ENCODE assay signal across 26 cellular contexts in the genomic region with DNA sequence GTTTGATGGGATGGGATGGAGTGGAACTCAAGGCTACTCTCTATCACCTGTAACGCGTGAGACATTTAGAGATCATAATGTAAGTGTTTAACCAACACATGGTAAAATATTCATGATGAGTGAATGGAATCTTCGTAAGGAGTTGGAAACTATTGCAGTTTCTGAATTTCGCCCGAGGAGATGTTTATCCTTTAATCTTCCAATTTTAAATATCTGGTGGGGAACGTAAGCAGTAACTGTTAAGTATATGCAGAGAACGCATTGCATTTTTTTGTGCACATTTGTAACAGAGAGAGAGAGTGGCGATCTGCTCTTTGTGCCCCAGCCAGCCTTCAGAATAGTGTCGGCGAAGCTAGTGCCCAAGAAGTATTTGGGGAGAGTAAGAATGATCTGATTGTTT. TPM values are rescaled to one million over a fixed set of nuclear protein-coding genes. Genes with fewer than 3 reads are reported as not detected.
DNase-seq lines count a peak whose midpoint lies in the region; ATAC-seq and TF ChIP-seq lines count a peak whose summit lies in the region.
"Had no signal": no experiment of that assay in that cellular context is flagged by ENCODE, and none has a peak within 500 bp of the region (broad histone marks: within the 10 kb centered on the region; RNA-seq: fewer than 3 reads in every experiment).

No MANE protein-coding gene starts in this region.

- H3K9me3 ChIP-seq in CD4-positive, CD25-positive, alpha-beta regulatory T cell (ENCODE audit: control insufficient read depth in 2 of 2, low read length in 2 of 2) = no peaks in the 10 kb centered on the region
- no peaks in the 10 kb centered on the region for H3K9me3 ChIP-seq in trophoblast cell (ENCODE audit: insufficient read depth, low read depth, low read length)
- no peaks in the 10 kb centered on the region for H3K9me3 ChIP-seq in thyroid gland
- H3K9me3 ChIP-seq: BE2C, HAP-1, MG63 had no signal

- peaks cover 11% of the 10 kb centered on the region for H3K4me1 ChIP-seq in CD4-positive, CD25-positive, alpha-beta regulatory T cell (ENCODE audit: control insufficient read depth, insufficient read depth, low read length, poor library complexity, severe bottlenecking)
- H3K4me1 ChIP-seq in trophoblast cell (ENCODE audit: control insufficient read depth in 1 of 2, insufficient read depth in 2 of 2, low read length in 2 of 2) = no peaks in the 10 kb centered on the region
- H3K4me1 ChIP-seq in thyroid gland = no peaks in the 10 kb centered on the region
- H3K4me1 ChIP-seq: BE2C, HAP-1 had no signal

- H3K27ac Mint-ChIP-seq in activated CD8-positive, alpha-beta T cell treated with anti-CD3 and anti-CD28 coated beads, Interleukin-2, amount 10 ng/mL, durations not matched to agents 7 days and 5 days = peak overlapping the region; percentile 16
- no peak overlapping the region for H3K27ac Mint-ChIP-seq in activated CD8-positive, alpha-beta T cell treated with anti-CD3 and anti-CD28 coated beads for 36 hours
- peak overlapping the region in 2 of 3 donors; percentile 15 to 74 for H3K27ac Mint-ChIP-seq in CD4-positive, CD25-positive, alpha-beta regulatory T cell
- peak overlapping the region; percentile 25 for H3K27ac Mint-ChIP-seq in activated T-helper 17 cell treated with anti-CD3 and anti-CD28 coated beads, Interleukin-2, amount 50 U/mL, for 72 hours

- TF ChIP-seq POLR2A in thyroid gland (IDR thresholded peaks at IDR 0.05) = no peak

- H3K79me2 ChIP-seq in trophoblast cell (ENCODE audit: control insufficient read depth, insufficient read depth, low read length, poor library complexity) = no peaks in the 10 kb centered on the region

- POLR2A ChIA-PET in activated CD8-positive, alpha-beta T cell treated with anti-CD3 and anti-CD28 coated beads, Interleukin-2, amount 10 ng/mL, durations not matched to agents 7 days and 5 days (lab: Charles Lee) = interaction anchor here (1.4 kb wide), 1 partner anchor 9 kb away, joined by 4 read pairs; a partner anchor contains a TSS
- POLR2A ChIA-PET in activated CD8-positive, alpha-beta T cell treated with anti-CD3 and anti-CD28 coated beads for 36 hours (lab: Charles Lee) = interaction anchor here (1.3 to 1.6 kb wide), 2 partner anchors 9 to 57 kb away, joined by 4 to 7 read pairs; a partner anchor contains a TSS

- H3K18ac ChIP-seq in trophoblast cell (ENCODE audit: low read length) = no peak overlapping the region

- TF ChIP-seq CTCF in activated CD8-positive, alpha-beta T cell treated with anti-CD3 and anti-CD28 coated beads for 36 hours (IDR thresholded peaks at IDR 0.05) = no peak
- TF ChIP-seq CTCF in thyroid gland (IDR thresholded peaks at IDR 0.05) (no peak), GM10266 (IDR thresholded peaks at IDR 0.05; ENCODE audit: control insufficient read depth, insufficient read depth, low read depth, missing control alignments) (no peak)

- no peak overlapping the region for H3K27ac ChIP-seq in CD4-positive, CD25-positive, alpha-beta regulatory T cell (ENCODE audit: insufficient read depth, low read length, poor library complexity, severe bottlenecking)
- H3K27ac ChIP-seq in trophoblast cell (ENCODE audit: low read depth, low read length) (no peak overlapping the region), thyroid gland (no peak overlapping the region)
- H3K27ac ChIP-seq: 22Rv1 had no signal

- no peak overlapping the region for H3K14ac ChIP-seq in trophoblast cell (ENCODE audit: low read length)

- no peaks in the 10 kb centered on the region for H3K79me1 ChIP-seq in trophoblast cell (ENCODE audit: low read length)

- no peak overlapping the region for H2AK5ac ChIP-seq in trophoblast cell (ENCODE audit: low read length)

- H3K4ac ChIP-seq in trophoblast cell (ENCODE audit: low read depth, low read length) = no peak overlapping the region

- no peak overlapping the region for H3K4me2 ChIP-seq in trophoblast cell (ENCODE audit: low read length)

- no peaks in the 10 kb centered on the region for H3K27me3 ChIP-seq in CD4-positive, CD25-positive, alpha-beta regulatory T cell (ENCODE audit: control insufficient read depth, insufficient read depth, low read length)
- no peaks in the 10 kb centered on the region for H3K27me3 ChIP-seq in trophoblast cell (ENCODE audit: insufficient read depth, low read length)
- H3K27me3 ChIP-seq in thyroid gland = no peaks in the 10 kb centered on the region
- H3K27me3 ChIP-seq: BE2C, MG63 had no signal

- WGBS in trophoblast cell (ENCODE audit: extremely low coverage, insufficient coverage, insufficient read length) = no CpG with 5 or more reads among the region's 10 CpGs
- 91 to 93% methylated on average over 10 of the region's 10 CpGs for WGBS in thyroid gland, 2 donors

- peaks cover 36% of the 10 kb centered on the region for H3K4me1 Mint-ChIP-seq in activated CD8-positive, alpha-beta T cell treated with anti-CD3 and anti-CD28 coated beads, Interleukin-2, amount 10 ng/mL, durations not matched to agents 7 days and 5 days (ENCODE audit: low read depth)
- H3K4me1 Mint-ChIP-seq in activated CD8-positive, alpha-beta T cell treated with anti-CD3 and anti-CD28 coated beads for 36 hours (ENCODE audit: low read depth) = peaks cover 32% of the 10 kb centered on the region
- peaks cover 22 to 41% (median 33%) of the 10 kb centered on the region in 4 donors for H3K4me1 Mint-ChIP-seq in CD4-positive, CD25-positive, alpha-beta regulatory T cell
- peaks cover 20% of the 10 kb centered on the region for H3K4me1 Mint-ChIP-seq in activated T-helper 17 cell treated with anti-CD3 and anti-CD28 coated beads, Interleukin-2, amount 50 U/mL, for 72 hours

- no peak overlapping the region for H4K8ac ChIP-seq in trophoblast cell (ENCODE audit: low read depth, low read length)

- DNase-seq in activated CD8-positive, alpha-beta T cell treated with anti-CD3 and anti-CD28 coated beads, Interleukin-2, amount 10 ng/mL, durations not matched to agents 7 days and 5 days = no peak
- DNase-seq in activated CD8-positive, alpha-beta T cell treated with anti-CD3 and anti-CD28 coated beads for 36 hours = no peak
- no peak for DNase-seq in CD4-positive, CD25-positive, alpha-beta regulatory T cell
- DNase-seq in trophoblast cell (peak; percentile 72 to 97), thyroid gland (no peak), GM19240 (ENCODE audit: insufficient read length, low spot score) (no peak), GM10266 (ENCODE audit: extremely low spot score) (no peak)
- DNase-seq: ACHN; BE2C; COR-L47; DMS53; GOT3; MG63; NCI-H1105 treated with DMSO at 0.1 percent for 48 hours; NCI-H146; NCI-H1930; NCI-H2107; NCI-H524; NCI-H82; NK-92 treated with Interleukin-12 subunit alpha and Interleukin-12 subunit beta, amount 100 ng/mL, for 24 hours; RPMI8226; SHP77 had no signal

- no peaks in the 10 kb centered on the region for H3K9me3 Mint-ChIP-seq in activated CD8-positive, alpha-beta T cell treated with anti-CD3 and anti-CD28 coated beads, Interleukin-2, amount 10 ng/mL, durations not matched to agents 7 days and 5 days (ENCODE audit: insufficient read depth)
- H3K9me3 Mint-ChIP-seq in activated CD8-positive, alpha-beta T cell treated with anti-CD3 and anti-CD28 coated beads for 36 hours = no peaks in the 10 kb centered on the region
- H3K9me3 Mint-ChIP-seq in CD4-positive, CD25-positive, alpha-beta regulatory T cell = no peaks in the 10 kb centered on the region
- H3K9me3 Mint-ChIP-seq in activated T-helper 17 cell treated with anti-CD3 and anti-CD28 coated beads, Interleukin-2, amount 50 U/mL, for 72 hours = no peaks in the 10 kb centered on the region

- intact Hi-C loops in activated CD8-positive, alpha-beta T cell treated with anti-CD3 and anti-CD28 coated beads for 36 hours (cut with micrococcal nuclease) = no loop called here
- intact Hi-C loops in thyroid gland (cut with DNase I) = no loop called here

- no peak overlapping the region for H4K91ac ChIP-seq in trophoblast cell (ENCODE audit: low read depth, low read length)

- no peak overlapping the region for H4K12ac ChIP-seq in trophoblast cell (ENCODE audit: low read depth, low read length)

- no peaks in the 10 kb centered on the region for H3K27me3 Mint-ChIP-seq in activated CD8-positive, alpha-beta T cell treated with anti-CD3 and anti-CD28 coated beads, Interleukin-2, amount 10 ng/mL, durations not matched to agents 7 days and 5 days (ENCODE audit: low read depth)
- H3K27me3 Mint-ChIP-seq in activated CD8-positive, alpha-beta T cell treated with anti-CD3 and anti-CD28 coated beads for 36 hours = no peaks in the 10 kb centered on the region
- H3K27me3 Mint-ChIP-seq in CD4-positive, CD25-positive, alpha-beta regulatory T cell = no peaks in the 10 kb centered on the region
- no peaks in the 10 kb centered on the region for H3K27me3 Mint-ChIP-seq in activated T-helper 17 cell treated with anti-CD3 and anti-CD28 coated beads, Interleukin-2, amount 50 U/mL, for 72 hours

- H2BK5ac ChIP-seq in trophoblast cell (ENCODE audit: low read depth, low read length, poor library complexity) = no peak overlapping the region

- no peak for ATAC-seq in activated CD8-positive, alpha-beta T cell treated with anti-CD3 and anti-CD28 coated beads, Interleukin-2, amount 10 ng/mL, durations not matched to agents 7 days and 5 days
- ATAC-seq in activated CD8-positive, alpha-beta T cell treated with anti-CD3 and anti-CD28 coated beads for 36 hours = no peak
- no peak for ATAC-seq in CD4-positive, CD25-positive, alpha-beta regulatory T cell (ENCODE audit: low read depth in 2 of 2)
- ATAC-seq in activated T-helper 17 cell treated with anti-CD3 and anti-CD28 coated beads, Interleukin-2, amount 50 U/mL, for 72 hours (replicated peaks) = no peak
- ATAC-seq: K562 had no signal

- H3K4me3 Mint-ChIP-seq in activated CD8-positive, alpha-beta T cell treated with anti-CD3 and anti-CD28 coated beads, Interleukin-2, amount 10 ng/mL, durations not matched to agents 7 days and 5 days = no peak overlapping the region
- no peak overlapping the region for H3K4me3 Mint-ChIP-seq in activated CD8-positive, alpha-beta T cell treated with anti-CD3 and anti-CD28 coated beads for 36 hours
- no peak overlapping the region for H3K4me3 Mint-ChIP-seq in CD4-positive, CD25-positive, alpha-beta regulatory T cell
- no peak overlapping the region for H3K4me3 Mint-ChIP-seq in activated T-helper 17 cell treated with anti-CD3 and anti-CD28 coated beads, Interleukin-2, amount 50 U/mL, for 72 hours

- peaks cover 76% of the 10 kb centered on the region for H3K36me3 ChIP-seq in CD4-positive, CD25-positive, alpha-beta regulatory T cell (ENCODE audit: control insufficient read depth, insufficient read depth, low read length)
- H3K36me3 ChIP-seq in trophoblast cell (ENCODE audit: control insufficient read depth in 1 of 2, insufficient read depth in 2 of 2, low read length in 2 of 2) (peaks cover 4 to 18% of the 10 kb centered on the region in 2 experiments), thyroid gland (peaks cover 17 to 20% of the 10 kb centered on the region in 2 donors)
- H3K36me3 ChIP-seq: MG63 had no signal

- CTCF ChIA-PET in activated CD8-positive, alpha-beta T cell treated with anti-CD3 and anti-CD28 coated beads, Interleukin-2, amount 10 ng/mL, durations not matched to agents 7 days and 5 days (lab: Charles Lee) = interaction anchor here (1.1 to 1.7 kb wide), 2 partner anchors 9 to 32 kb away, joined by 3 to 6 read pairs; no protein-coding TSS in a partner anchor
- CTCF ChIA-PET in activated CD8-positive, alpha-beta T cell treated with anti-CD3 and anti-CD28 coated beads for 36 hours (lab: Charles Lee) = interaction anchor here (1.1 to 2.4 kb wide), 4 partner anchors 10 to 199 kb away, joined by 3 to 10 read pairs (median 4); a partner anchor contains a TSS

- H3K23ac ChIP-seq in trophoblast cell (ENCODE audit: low read length) = no peak overlapping the region

- no peak overlapping the region for H2BK120ac ChIP-seq in trophoblast cell (ENCODE audit: insufficient read depth, low read length, poor library complexity)

- H3K36me3 Mint-ChIP-seq in activated CD8-positive, alpha-beta T cell treated with anti-CD3 and anti-CD28 coated beads, Interleukin-2, amount 10 ng/mL, durations not matched to agents 7 days and 5 days (ENCODE audit: low read depth) = peaks cover 73% of the 10 kb centered on the region
- peaks cover 47% of the 10 kb centered on the region for H3K36me3 Mint-ChIP-seq in activated CD8-positive, alpha-beta T cell treated with anti-CD3 and anti-CD28 coated beads for 36 hours (ENCODE audit: low read depth)
- peaks cover 41% of the 10 kb centered on the region for H3K36me3 Mint-ChIP-seq in CD4-positive, CD25-positive, alpha-beta regulatory T cell
- H3K36me3 Mint-ChIP-seq in activated T-helper 17 cell treated with anti-CD3 and anti-CD28 coated beads, Interleukin-2, amount 50 U/mL, for 72 hours (ENCODE audit: low read depth) = peaks cover 97% of the 10 kb centered on the region

- no peak overlapping the region for H2BK12ac ChIP-seq in trophoblast cell (ENCODE audit: low read length)

- H3K4me3 ChIP-seq in CD4-positive, CD25-positive, alpha-beta regulatory T cell (ENCODE audit: low read depth, low read length) = no peak overlapping the region
- H3K4me3 ChIP-seq in trophoblast cell (ENCODE audit: low read depth, low read length) (no peak overlapping the region), thyroid gland (replicated peaks in 1 of 3) (no peak overlapping the region)
- H3K4me3 ChIP-seq: HAP-1, K562, MG63 had no signal

- no peak overlapping the region for H2AFZ ChIP-seq in trophoblast cell (ENCODE audit: insufficient read depth, low read length, poor library complexity)

- no peak overlapping the region for H3K9ac ChIP-seq in trophoblast cell (ENCODE audit: low read length)

RNA-seq across cellular contexts. Expression of a gene that starts 9.8 kb away (rescaled TPM):
- total RNA-seq in activated CD8-positive, alpha-beta T cell treated with anti-CD3 and anti-CD28 coated beads, Interleukin-2, amount 10 ng/mL, durations not matched to agents 7 days and 5 days = 10 to 100 TPM; 49.2 to 54.5 TPM
- total RNA-seq in activated CD8-positive, alpha-beta T cell treated with anti-CD3 and anti-CD28 coated beads for 36 hours = 10 to 100 TPM; 63.0 to 67.6 TPM
- total RNA-seq in CD4-positive, CD25-positive, alpha-beta regulatory T cell = 22.1 TPM
- 10 to 100 TPM; 20.5 to 29.5 (median 24.4) TPM for polyA plus RNA-seq in CD4-positive, CD25-positive, alpha-beta regulatory T cell
- total RNA-seq in activated T-helper 17 cell treated with anti-CD3 and anti-CD28 coated beads, Interleukin-2, amount 50 U/mL, for 72 hours = 10 to 100 TPM; 42.2 to 67.0 TPM
- polyA plus RNA-seq in trophoblast cell (2013) = 35.6 and 35.8 TPM in 2 replicates
- total RNA-seq in thyroid gland = 10 to 100 TPM; 25.1 to 30.4 (median 25.5) TPM

RNA-seq across cellular contexts. Expression of a gene that starts 54.6 kb away (rescaled TPM):
- total RNA-seq in activated CD8-positive, alpha-beta T cell treated with anti-CD3 and anti-CD28 coated beads, Interleukin-2, amount 10 ng/mL, durations not matched to agents 7 days and 5 days = 10 to 100 TPM; 84.4 to 87.6 TPM
- 10 to 100 TPM; 79.4 to 91.4 TPM for total RNA-seq in activated CD8-positive, alpha-beta T cell treated with anti-CD3 and anti-CD28 coated beads for 36 hours
- total RNA-seq in CD4-positive, CD25-positive, alpha-beta regulatory T cell = 48.2 TPM
- polyA plus RNA-seq in CD4-positive, CD25-positive, alpha-beta regulatory T cell = 10 to 100 TPM; 12.3 to 20.7 (median 19.3) TPM
- 10 to 100 TPM; 29.9 to 39.0 TPM for total RNA-seq in activated T-helper 17 cell treated with anti-CD3 and anti-CD28 coated beads, Interleukin-2, amount 50 U/mL, for 72 hours
- 148 and 163 TPM in 2 replicates for polyA plus RNA-seq in trophoblast cell (2013)
- total RNA-seq in thyroid gland = 100 to 1,000 TPM; 192 to 284 (median 230) TPM

Comparison
In these comparisons a context has a peak if more than half of its experiments do, and no peak if none do; other contexts are left out.
1. DNase-seq: peak in trophoblast cell (2 of 2); none in activated CD8-positive, alpha-beta T cell treated with anti-CD3 and anti-CD28 coated beads, Interleukin-2, amount 10 ng/mL, durations not matched to agents 7 days and 5 days (single experiment), activated CD8-positive, alpha-beta T cell treated with anti-CD3 and anti-CD28 coated beads for 36 hours (single experiment), CD4-positive, CD25-positive, alpha-beta regulatory T cell (0 of 3), thyroid gland (0 of 2), GM19240 (single experiment) and GM10266 (single experiment).